18 cellular contexts compared by ENCODE assay signal in the genomic region with DNA sequence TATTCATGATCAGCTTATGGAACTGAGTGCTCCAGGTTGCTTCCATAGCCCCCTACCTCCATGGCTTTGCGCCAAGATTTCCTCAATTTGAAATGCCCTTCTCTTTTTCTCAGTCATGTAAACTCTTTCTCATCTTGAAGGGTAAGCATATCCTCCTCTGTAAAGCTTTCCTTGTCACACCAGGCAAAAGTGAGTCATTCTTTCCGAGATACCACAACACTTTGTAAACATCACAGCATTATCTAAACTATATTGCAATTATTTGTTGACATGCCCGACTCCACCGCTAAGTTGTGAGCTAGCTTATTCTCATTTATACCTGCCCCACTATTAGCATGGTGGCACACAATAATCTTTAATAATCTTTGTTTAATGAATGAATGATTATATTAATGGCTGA.
A peak's percentile ranks its signal among the peaks of the same experiment; 100 is the strongest.
DNase-seq lines count a peak whose midpoint lies in the region; ATAC-seq and TF ChIP-seq lines count a peak whose summit lies in the region.
"Had no signal": no experiment of that assay in that cellular context is flagged by ENCODE, and none has a peak within 500 bp of the region (broad histone marks: within the 10 kb centered on the region; RNA-seq: fewer than 3 reads in every experiment).

No MANE protein-coding gene starts in this region.

- H4K20me1 ChIP-seq in GM23338 (replicated peaks; ENCODE audit: insufficient read depth) = no peaks in the 10 kb centered on the region
- no peaks in the 10 kb centered on the region for H4K20me1 ChIP-seq in OCI-LY3 (ENCODE audit: insufficient read depth, low read length)
- H4K20me1 ChIP-seq: BLaER1 had no signal

- H3K27ac ChIP-seq in GM23338 (ENCODE audit: low read depth) (no peak overlapping the region; the same call in 1 of the 2 replicates), OCI-LY3 (ENCODE audit: low read length) (peak overlapping the region; percentile 7; the same call in 1 of the 2 replicates), mesendoderm (ENCODE audit: low read depth, low read length) (no peak overlapping the region), spleen (no peak overlapping the region)
- H3K27ac ChIP-seq: adrenal gland, BLaER1, heart left ventricle, sigmoid colon, SK-N-MC had no signal

- H2AFZ ChIP-seq in GM23338 = no peak overlapping the region
- no peak overlapping the region for H2AFZ ChIP-seq in OCI-LY3 (ENCODE audit: low read depth, low read length)

- H2AK5ac ChIP-seq in mesendoderm (ENCODE audit: low read length) = no peak overlapping the region

- no peak overlapping the region for H2BK15ac ChIP-seq in mesendoderm (replicated peaks; ENCODE audit: low read depth)

- peak overlapping the region; percentile 70 for H3K27ac Mint-ChIP-seq in GM23338
- H3K27ac Mint-ChIP-seq in activated T-cell treated with anti-CD3 and anti-CD28 coated beads, Interleukin-2, amount 50 U/mL, for 72 hours = no peak overlapping the region
- H3K27ac Mint-ChIP-seq: activated B cell treated with CpG ODN at 0.5 μM for 24 hours; effector memory CD8-positive, alpha-beta T cell had no signal

- H3K18ac ChIP-seq in mesendoderm (ENCODE audit: low read length) = no peak overlapping the region

- no peak overlapping the region for H4K5ac ChIP-seq in mesendoderm (ENCODE audit: low read length)

- H3K27me3 Mint-ChIP-seq in GM23338 (ENCODE audit: insufficient read depth, low read depth, poor library complexity) = peaks cover 6% of the 10 kb centered on the region
- no peaks in the 10 kb centered on the region for H3K27me3 Mint-ChIP-seq in activated T-cell treated with anti-CD3 and anti-CD28 coated beads, Interleukin-2, amount 50 U/mL, for 72 hours (ENCODE audit: low read depth)
- H3K27me3 Mint-ChIP-seq: activated B cell treated with CpG ODN at 0.5 μM for 24 hours; effector memory CD8-positive, alpha-beta T cell had no signal

- no peaks in the 10 kb centered on the region for H3K79me2 ChIP-seq in GM23338 (replicated peaks; ENCODE audit: insufficient read depth)
- H3K79me2 ChIP-seq in OCI-LY3 (ENCODE audit: low read length) = no peaks in the 10 kb centered on the region
- no peaks in the 10 kb centered on the region for H3K79me2 ChIP-seq in mesendoderm (ENCODE audit: control insufficient read depth, insufficient read depth, low read length)

- H3K4me3 ChIP-seq in GM23338 (no peak overlapping the region), OCI-LY3 (ENCODE audit: low read length) (no peak overlapping the region), mesendoderm (ENCODE audit: low read length) (no peak overlapping the region), spleen (no peak overlapping the region)
- H3K4me3 ChIP-seq: adrenal gland, BLaER1, heart left ventricle, K562, sigmoid colon, SK-N-MC had no signal

- H3K36me3 ChIP-seq in GM23338 (ENCODE audit: insufficient read depth) (no peaks in the 10 kb centered on the region), OCI-LY3 (replicated peaks; ENCODE audit: low read depth, low read length) (peaks cover 12% of the 10 kb centered on the region), mesendoderm (ENCODE audit: control insufficient read depth, insufficient read depth, low read length) (no peaks in the 10 kb centered on the region), spleen (no peaks in the 10 kb centered on the region)
- H3K36me3 ChIP-seq: adrenal gland, BLaER1, heart left ventricle, sigmoid colon had no signal

- no peak overlapping the region for H4K8ac ChIP-seq in mesendoderm (ENCODE audit: low read depth, low read length)

- H2BK5ac ChIP-seq in mesendoderm (ENCODE audit: low read length) = no peak overlapping the region

- H2BK120ac ChIP-seq in mesendoderm (ENCODE audit: low read depth, low read length) = no peak overlapping the region

- peaks cover 13% of the 10 kb centered on the region for H3K9me3 Mint-ChIP-seq in GM23338
- no peaks in the 10 kb centered on the region for H3K9me3 Mint-ChIP-seq in activated T-cell treated with anti-CD3 and anti-CD28 coated beads, Interleukin-2, amount 50 U/mL, for 72 hours
- H3K9me3 Mint-ChIP-seq: activated B cell treated with CpG ODN at 0.5 μM for 24 hours; effector memory CD8-positive, alpha-beta T cell had no signal

- WGBS in mesendoderm (ENCODE audit: extremely low coverage, insufficient coverage, low lambda C conversion rate) = no CpG with 5 or more reads among the region's 4 CpGs
- 86 to 93% (median 90%) methylated on average over 4 of the region's 4 CpGs for WGBS in spleen, 5 donors

- TF ChIP-seq CTCF in GM23338 (conservative IDR thresholded peaks at IDR 0.05; ENCODE audit: low read depth in 2 of 2) (no peak), OCI-LY3 (IDR thresholded peaks at IDR 0.05; ENCODE audit: low read depth, low read length) (no peak), spleen (IDR thresholded peaks at IDR 0.05 in 8 of 11, conservative IDR thresholded peaks at IDR 0.05 in 3 of 11) (no peak)

- H3K9me3 ChIP-seq in OCI-LY3 (ENCODE audit: insufficient read depth, low read length) = peaks cover 8% of the 10 kb centered on the region; the same call in 1 of the 2 replicates
- H3K9me3 ChIP-seq in spleen = peaks cover 0 to 10% (median 0%) of the 10 kb centered on the region in 8 donors
- H3K9me3 ChIP-seq: adrenal gland, BLaER1, sigmoid colon had no signal

- no peaks in the 10 kb centered on the region for H3K27me3 ChIP-seq in GM23338 (ENCODE audit: insufficient read depth)
- H3K27me3 ChIP-seq in OCI-LY3 (ENCODE audit: low read depth, low read length) = no peaks in the 10 kb centered on the region
- no peaks in the 10 kb centered on the region for H3K27me3 ChIP-seq in mesendoderm (ENCODE audit: insufficient read depth, low read length, poor library complexity)
- no peaks in the 10 kb centered on the region for H3K27me3 ChIP-seq in spleen (replicated peaks in 1 of 7)
- H3K27me3 ChIP-seq: adrenal gland, BLaER1, heart left ventricle, sigmoid colon had no signal

- no peaks in the 10 kb centered on the region for H3F3A ChIP-seq in GM23338 (replicated peaks; ENCODE audit: low read depth)

- no peak overlapping the region for H3K23ac ChIP-seq in mesendoderm (ENCODE audit: low read length)

- intact Hi-C loops in spleen (cut with DNase I; ENCODE audit: low total_unique reads) = loop anchor here (10.0 kb wide), 1 partner anchor 990 kb away; no protein-coding TSS in a partner anchor

- H3K9ac ChIP-seq in OCI-LY3 (ENCODE audit: low read length) (no peak overlapping the region), mesendoderm (ENCODE audit: low read length) (no peak overlapping the region)
- H3K9ac ChIP-seq: BLaER1 had no signal

- no peak overlapping the region for H3K4me3 Mint-ChIP-seq in GM23338
- H3K4me3 Mint-ChIP-seq in activated T-cell treated with anti-CD3 and anti-CD28 coated beads, Interleukin-2, amount 50 U/mL, for 72 hours = no peak overlapping the region
- H3K4me3 Mint-ChIP-seq: activated B cell treated with CpG ODN at 0.5 μM for 24 hours; effector memory CD8-positive, alpha-beta T cell; neural crest cell had no signal

- peak; percentile 43 for ATAC-seq in GM23338
- ATAC-seq in HG02623 (IDR thresholded peaks at IDR 0.05; ENCODE audit: unreplicated experiment) = no peak
- ATAC-seq in activated T-cell treated with anti-CD3 and anti-CD28 coated beads, Interleukin-2, amount 50 U/mL, for 72 hours (replicated peaks in 1 of 2) = no peak

- H3K56ac ChIP-seq in mesendoderm (ENCODE audit: low read length) = no peak overlapping the region

- no peak overlapping the region for H3K4ac ChIP-seq in mesendoderm (ENCODE audit: low read depth, low read length)

- H3K4me1 ChIP-seq in GM23338 (ENCODE audit: insufficient read depth) (peaks cover 9% of the 10 kb centered on the region), OCI-LY3 (ENCODE audit: low read length) (peaks cover 67% of the 10 kb centered on the region), mesendoderm (ENCODE audit: control insufficient read depth, low read depth, low read length) (no peaks in the 10 kb centered on the region), spleen (no peaks in the 10 kb centered on the region)
- H3K4me1 ChIP-seq: adrenal gland, BLaER1, heart left ventricle, sigmoid colon had no signal

- DNase-seq in GM23338 (ENCODE audit: low spot score) = peak; percentile 16
- peak; percentile 46 for DNase-seq in dermis blood vessel endothelial cell
- DNase-seq in mesendoderm = peak; percentile 88
- DNase-seq in spleen = no peak
- no peak for DNase-seq in stimulated activated CD4-positive, alpha-beta T cell treated with anti-CD3 and anti-CD28 coated beads, Interleukin-2, amount 100 ng/mL, for 48 hours
- DNase-seq in activated T-cell treated with anti-CD3 and anti-CD28 coated beads, Interleukin-2, amount 50 U/mL, for 72 hours = no peak
- DNase-seq: activated B cell treated with CpG ODN at 0.5 μM for 24 hours; effector memory CD8-positive, alpha-beta T cell; left ventricle myocardium superior; sigmoid colon had no signal

- peaks cover 11% of the 10 kb centered on the region for H3K4me1 Mint-ChIP-seq in GM23338
- no peaks in the 10 kb centered on the region for H3K4me1 Mint-ChIP-seq in activated T-cell treated with anti-CD3 and anti-CD28 coated beads, Interleukin-2, amount 50 U/mL, for 72 hours (ENCODE audit: low read depth)
- H3K4me1 Mint-ChIP-seq: activated B cell treated with CpG ODN at 0.5 μM for 24 hours had no signal

- TF ChIP-seq POLR2A in spleen (IDR thresholded peaks at IDR 0.05) = no peak

- H3K4me2 ChIP-seq in GM23338 (0 out of 2 replicates have a peak overlapping the region, but pooled peaks have one; percentile 24), OCI-LY3 (ENCODE audit: low read length) (0 out of 2 replicates have a peak overlapping the region, but pooled peaks have one; percentile 5), mesendoderm (ENCODE audit: low read length) (no peak overlapping the region)
- H3K4me2 ChIP-seq: BLaER1 had no signal

- no peaks in the 10 kb centered on the region for H3K79me1 ChIP-seq in mesendoderm (ENCODE audit: low read length)

- H3K9me2 ChIP-seq in GM23338 (ENCODE audit: insufficient read depth) = no peaks in the 10 kb centered on the region

- H3K36me3 Mint-ChIP-seq in GM23338 (ENCODE audit: low read depth) = peaks cover 12% of the 10 kb centered on the region
- H3K36me3 Mint-ChIP-seq in activated T-cell treated with anti-CD3 and anti-CD28 coated beads, Interleukin-2, amount 50 U/mL, for 72 hours (ENCODE audit: insufficient read depth in 2 of 2) = no peaks in the 10 kb centered on the region

TF ChIP-seq in GM23338, 12 proteins besides CTCF, POLR2A, EP300 and RAD21 (continues in another document):
- TF ChIP-seq, protein P1, sequence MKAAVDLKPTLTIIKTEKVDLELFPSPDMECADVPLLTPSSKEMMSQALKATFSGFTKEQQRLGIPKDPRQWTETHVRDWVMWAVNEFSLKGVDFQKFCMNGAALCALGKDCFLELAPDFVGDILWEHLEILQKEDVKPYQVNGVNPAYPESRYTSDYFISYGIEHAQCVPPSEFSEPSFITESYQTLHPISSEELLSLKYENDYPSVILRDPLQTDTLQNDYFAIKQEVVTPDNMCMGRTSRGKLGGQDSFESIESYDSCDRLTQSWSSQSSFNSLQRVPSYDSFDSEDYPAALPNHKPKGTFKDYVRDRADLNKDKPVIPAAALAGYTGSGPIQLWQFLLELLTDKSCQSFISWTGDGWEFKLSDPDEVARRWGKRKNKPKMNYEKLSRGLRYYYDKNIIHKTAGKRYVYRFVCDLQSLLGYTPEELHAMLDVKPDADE (IDR thresholded peaks at IDR 0.05) = no peak

Comparison
In these comparisons a context has a peak if more than half of its experiments do, and no peak if none do; other contexts are left out.
1. DNase-seq: peak in GM23338 (single experiment), dermis blood vessel endothelial cell (single experiment) and mesendoderm (single experiment); none in spleen (single experiment), stimulated activated CD4-positive, alpha-beta T cell treated with anti-CD3 and anti-CD28 coated beads, Interleukin-2, amount 100 ng/mL, for 48 hours (0 of 2) and activated T-cell treated with anti-CD3 and anti-CD28 coated beads, Interleukin-2, amount 50 U/mL, for 72 hours (0 of 2).